Comparison of ENCODE assay signal across 20 cellular contexts in the genomic region with DNA sequence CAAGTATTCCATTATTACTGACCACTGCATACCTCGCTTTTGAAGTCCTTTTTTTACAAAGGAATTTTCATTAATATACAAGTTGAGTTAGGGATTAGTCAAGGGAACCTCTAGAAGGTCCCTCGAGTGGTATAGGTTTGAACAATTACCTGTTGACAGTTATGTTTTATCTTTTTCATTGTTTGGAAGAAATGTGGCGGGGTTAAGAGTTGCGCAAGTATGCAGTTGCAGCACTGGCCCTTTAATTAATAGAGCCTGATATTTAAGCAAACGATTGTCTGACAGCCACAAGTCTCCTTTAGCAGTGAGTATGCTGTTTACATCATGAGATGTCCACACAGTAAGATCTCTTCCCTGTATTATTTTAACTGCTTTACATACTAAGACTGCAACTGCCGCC. TPM values are rescaled to one million over a fixed set of nuclear protein-coding genes. Genes with fewer than 3 reads are reported as not detected.
"Had no signal": no experiment of that assay in that cellular context is flagged by ENCODE, and none has a peak within 500 bp of the region (broad histone marks: within the 10 kb centered on the region; RNA-seq: fewer than 3 reads in every experiment).

No MANE protein-coding gene starts in this region.

- H3K9ac ChIP-seq: KMS-11 had no signal

- H3K27me3 ChIP-seq: SJSA1 had no signal

- H3K4me1 ChIP-seq: SJSA1 had no signal

- H3K4me2 ChIP-seq: KMS-11 had no signal

- DNase-seq: Kasumi-1, MM.1S, NCI-H1092 treated with DMSO at 0.1 percent for 48 hours, NCI-H1436, NCI-H187, NCI-H2029, NCI-H2081 treated with DMSO at 0.1 percent for 48 hours, NCI-H2227 treated with DMSO at 0.1 percent for 48 hours, NCI-H524, NCI-H526 treated with DMSO at 0.1 percent for 48 hours, NCI-H774, OCI-M1, Right ventricle myocardium superior, RPMI8226, SIG-M5 had no signal

- H3K36me3 ChIP-seq: SJSA1 had no signal

- H3K9me3 ChIP-seq: SJSA1 had no signal

- FAIRE-seq: RCC 7860 had no signal

- H3K27ac ChIP-seq: KMS-11, SJSA1, SK-N-MC had no signal

- H3K4me3 ChIP-seq: SJSA1, SK-N-MC had no signal

RNA-seq across cellular contexts. Expression of gene KYNU, which starts 24.3 kb away (rescaled TPM):
- total RNA-seq: SJSA1; T-helper 1 cell treated with Interleukin-12 subunit alpha and Interleukin-12 subunit beta and Interleukin-4 antibody, amounts not matched to agents 30 ng/mL and 1 ng/mL, for 36 hours had no signal
